Comparison of ENCODE assay signal across 8 cellular contexts in the genomic region with DNA sequence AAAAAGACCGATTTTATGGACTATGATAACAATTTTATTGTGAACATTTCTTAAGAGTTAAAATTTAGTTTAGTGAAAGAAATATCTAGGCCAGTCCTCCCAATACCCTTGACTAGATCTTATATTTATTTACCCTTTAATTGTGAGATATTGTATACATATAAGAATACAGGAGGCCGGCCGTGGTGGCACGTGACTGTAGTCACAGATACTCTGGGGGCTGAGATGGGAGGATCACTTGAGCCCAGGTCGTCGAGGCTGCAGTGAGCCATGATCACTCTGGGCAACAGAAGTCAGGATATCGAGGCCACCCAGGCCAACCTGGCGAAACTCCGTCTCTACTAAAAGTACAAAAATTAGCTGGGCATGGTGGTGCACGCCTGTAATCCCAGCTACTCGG. TPM values are rescaled to one million over a fixed set of nuclear protein-coding genes. Genes with fewer than 3 reads are reported as not detected.
A peak's percentile ranks its signal among the peaks of the same experiment; 100 is the strongest.
DNase-seq lines count a peak whose midpoint lies in the region; ATAC-seq and TF ChIP-seq lines count a peak whose summit lies in the region.

No MANE protein-coding gene starts in this region.

- CTCF ChIA-PET in CD4-positive, alpha-beta memory T cell (lab: Charles Lee; ENCODE audit: partially characterized antibody) = interaction anchor here (1.5 kb wide), 1 partner anchor 139 kb away, joined by 3 read pairs; the partner anchor contains the start of gene VPS18

- H3K9me3 ChIP-seq in CD4-positive, alpha-beta memory T cell (ENCODE audit: control insufficient read depth in 1 of 2, low read length in 2 of 2) = no peaks in the 10 kb centered on the region
- no peaks in the 10 kb centered on the region for H3K9me3 ChIP-seq in Loucy (ENCODE audit: insufficient read depth, low read depth, low read length)
- H3K9me3 ChIP-seq in breast epithelium = no peaks in the 10 kb centered on the region
- H3K9me3 ChIP-seq in neural cell (ENCODE audit: low read length) = no peaks in the 10 kb centered on the region

- H3K27ac ChIP-seq in CD4-positive, alpha-beta memory T cell (ENCODE audit: low read depth, low read length) = peak overlapping the region; percentile 85
- H3K27ac ChIP-seq in breast epithelium = peak overlapping the region; percentile 92 to 93
- H3K27ac ChIP-seq in neural cell (ENCODE audit: low read length) = no peak overlapping the region

- peaks cover 17 to 27% of the 10 kb centered on the region in 2 donors for H3K36me3 Mint-ChIP-seq in CD4-positive, alpha-beta memory T cell

- H3K9ac ChIP-seq in Loucy (ENCODE audit: low read depth, low read length, poor library complexity, severe bottlenecking) (peak overlapping the region; percentile 96), neural cell (ENCODE audit: low read length) (peak overlapping the region; percentile 81)

- no peak for TF ChIP-seq EP300 in neural cell (conservative IDR thresholded peaks at IDR 0.05; ENCODE audit: poor library complexity, severe bottlenecking)

- peaks cover 3% of the 10 kb centered on the region for H4K20me1 ChIP-seq in Loucy (ENCODE audit: insufficient read depth, low read length, poor library complexity, severe bottlenecking)
- no peaks in the 10 kb centered on the region for H4K20me1 ChIP-seq in neural cell (ENCODE audit: insufficient read depth)

- H3K4me3 ChIP-seq in CD4-positive, alpha-beta memory T cell (ENCODE audit: low read length in 2 of 2) = peak overlapping the region; percentile 65 to 96
- peak overlapping the region; percentile 98 for H3K4me3 ChIP-seq in Loucy (ENCODE audit: low read length, poor library complexity, severe bottlenecking)
- H3K4me3 ChIP-seq in breast epithelium = peak overlapping the region; percentile 77 to 87 (median 84)
- H3K4me3 ChIP-seq in neural cell (ENCODE audit: low read length) = peak overlapping the region; percentile 76

- H3K9me2 ChIP-seq in Loucy (replicated peaks; ENCODE audit: low read depth, low read length) = no peaks in the 10 kb centered on the region
- H3K9me2 ChIP-seq in neural cell (ENCODE audit: insufficient read depth, low read length) = no peaks in the 10 kb centered on the region

- no peak for TF ChIP-seq CTCF in Loucy (conservative IDR thresholded peaks at IDR 0.05; ENCODE audit: low read length)
- no peak for TF ChIP-seq CTCF in breast epithelium (IDR thresholded peaks at IDR 0.05)
- no peak for TF ChIP-seq CTCF in neural cell (IDR thresholded peaks at IDR 0.05; ENCODE audit: poor library complexity, severe bottlenecking)
- TF ChIP-seq CTCF in GM10266 (IDR thresholded peaks at IDR 0.05; ENCODE audit: control insufficient read depth, insufficient read depth, low read depth, missing control alignments) = no peak

- H3K4me2 ChIP-seq in Loucy (ENCODE audit: low read depth, low read length, poor library complexity, severe bottlenecking) (peak overlapping the region; percentile 79), neural cell (ENCODE audit: low read length) (no peak overlapping the region)

- H3K79me2 ChIP-seq in Loucy (ENCODE audit: insufficient read depth, low read length) (peaks cover 36% of the 10 kb centered on the region), neural cell (replicated peaks; ENCODE audit: insufficient read depth, low read length) (peaks cover 12% of the 10 kb centered on the region)

- DNase-seq in CD4-positive, alpha-beta memory T cell = no peak
- DNase-seq in breast epithelium (ENCODE audit: low spot score in 2 of 2) (no peak), GM10266 (ENCODE audit: extremely low spot score) (no peak), NCI-H2107 treated with DMSO at 0.1 percent for 48 hours (lab: John Stamatoyannopoulos, UW; ENCODE audit: unreplicated experiment) (no peak)

- peak overlapping the region; percentile 91 to 99 (median 94) for H3K4me3 Mint-ChIP-seq in CD4-positive, alpha-beta memory T cell

- no peaks in the 10 kb centered on the region for H3K27me3 Mint-ChIP-seq in CD4-positive, alpha-beta memory T cell

- peaks cover 16% of the 10 kb centered on the region for H3K36me3 ChIP-seq in CD4-positive, alpha-beta memory T cell (ENCODE audit: insufficient read depth, low read length)
- H3K36me3 ChIP-seq in Loucy (ENCODE audit: insufficient read depth, low read length) = peaks cover 5% of the 10 kb centered on the region; the same call in 1 of the 2 replicates
- H3K36me3 ChIP-seq in breast epithelium = no peaks in the 10 kb centered on the region
- no peaks in the 10 kb centered on the region for H3K36me3 ChIP-seq in neural cell (ENCODE audit: insufficient read depth, low read length)

- H3K4me1 Mint-ChIP-seq in CD4-positive, alpha-beta memory T cell = peaks cover 11 to 40% (median 26%) of the 10 kb centered on the region in 4 donors

- H3K27me3 ChIP-seq in CD4-positive, alpha-beta memory T cell (ENCODE audit: insufficient read depth, low read length) = no peaks in the 10 kb centered on the region
- no peaks in the 10 kb centered on the region for H3K27me3 ChIP-seq in Loucy (ENCODE audit: insufficient read depth, low read length, poor library complexity, severe bottlenecking)
- H3K27me3 ChIP-seq in breast epithelium = no peaks in the 10 kb centered on the region
- H3K27me3 ChIP-seq in neural cell (ENCODE audit: insufficient read depth, low read depth, low read length) = no peaks in the 10 kb centered on the region

- TF ChIP-seq RAD21 in neural cell (conservative IDR thresholded peaks at IDR 0.05) = no peak

- POLR2A ChIA-PET in CD4-positive, alpha-beta memory T cell (lab: Charles Lee; ENCODE audit: partially characterized antibody) = interaction anchor here (1.2 to 2.6 kb wide), 3 partner anchors 9 to 163 kb away, joined by 3 to 8 read pairs (median 4); partner anchors contain the start of gene RAD51

- TF ChIP-seq POLR2A in breast epithelium (IDR thresholded peaks at IDR 0.05) = no peak

- H3F3A ChIP-seq in Loucy (ENCODE audit: low read depth) = peaks cover 6% of the 10 kb centered on the region; the same call in 1 of the 2 replicates
- H3F3A ChIP-seq in neural cell (ENCODE audit: insufficient read depth, low read length, poor library complexity, severe bottlenecking) = no peaks in the 10 kb centered on the region

- peaks cover 31% of the 10 kb centered on the region for H3K4me1 ChIP-seq in CD4-positive, alpha-beta memory T cell (ENCODE audit: insufficient read depth, low read length)
- H3K4me1 ChIP-seq in Loucy (ENCODE audit: insufficient read depth, low read length, poor library complexity, severe bottlenecking) (peaks cover 36% of the 10 kb centered on the region), breast epithelium (no peaks in the 10 kb centered on the region)

- intact Hi-C loops in CD4-positive, alpha-beta memory T cell (cut with micrococcal nuclease) = loop anchor here (1.0 to 10.0 kb wide), 6 partner anchors 7 to 161 kb away; partner anchors contain the start of genes DNAJC17, KNL1, RAD51 and VPS18
- intact Hi-C loops in breast epithelium (cut with DNase I; ENCODE audit: low total_unique reads) = no loop called here

- ATAC-seq in HG03159 (IDR thresholded peaks at IDR 0.05; ENCODE audit: unreplicated experiment) = no peak
- ATAC-seq in GM19395 (IDR thresholded peaks at IDR 0.05; ENCODE audit: unreplicated experiment) = no peak

- H3K9me3 Mint-ChIP-seq in CD4-positive, alpha-beta memory T cell = no peaks in the 10 kb centered on the region

- H3K27ac Mint-ChIP-seq in CD4-positive, alpha-beta memory T cell = peak overlapping the region; percentile 82 to 98 (median 95)

- H2AFZ ChIP-seq in Loucy (ENCODE audit: low read length) (peak overlapping the region; percentile 70), neural cell (ENCODE audit: low read depth, low read length) (peak overlapping the region; percentile 22)

TF ChIP-seq in neural cell, 6 proteins besides CTCF, POLR2A, EP300 and RAD21 (continues in another document):
- TF ChIP-seq POLR2AphosphoS5 (IDR thresholded peaks at IDR 0.05) (no peak), EZH2 (IDR thresholded peaks at IDR 0.05; ENCODE audit: borderline replicate concordance, insufficient read depth, low read length, poor library complexity, severe bottlenecking) (no peak), TAF1 (IDR thresholded peaks at IDR 0.05; ENCODE audit: low read depth) (no peak), MXI1 (conservative IDR thresholded peaks at IDR 0.05; ENCODE audit: poor library complexity, severe bottlenecking) (no peak)

RNA-seq across cellular contexts. Expression of gene RMDN3, which starts 0.8 kb away (rescaled TPM):
- total RNA-seq in CD4-positive, alpha-beta memory T cell = 10 to 100 TPM; 24.5 to 26.7 TPM
- 10 to 100 TPM; 28.9 to 35.9 TPM for polyA plus RNA-seq in CD4-positive, alpha-beta memory T cell
- total RNA-seq in breast epithelium = 10 to 100 TPM; 31.5 to 35.4 (median 34.4) TPM
- polyA plus RNA-seq in neural cell = 24.7 and 25.3 TPM in 2 replicates
- polyA minus RNA-seq in neural cell = 22.5 and 27.0 TPM in 2 replicates

RNA-seq across cellular contexts. Expression of gene GCHFR, which starts 8.0 kb away (rescaled TPM):
- total RNA-seq in CD4-positive, alpha-beta memory T cell = 10 to 100 TPM; 21.2 to 24.1 TPM
- 100 to 1,000 TPM in 1 of 2 donors, 10 to 100 TPM in 1; 74.8 to 115 TPM for polyA plus RNA-seq in CD4-positive, alpha-beta memory T cell
- total RNA-seq in breast epithelium = 100 to 1,000 TPM in 1 of 3 donors, 10 to 100 TPM in 2; 56.0 to 100 (median 61.9) TPM
- polyA plus RNA-seq in neural cell = 7.2 and 17.3 TPM in 2 replicates
- polyA minus RNA-seq in neural cell = 1.7 and 2.0 TPM in 2 replicates

RNA-seq across cellular contexts. Expression of gene C15orf62, which starts 14.0 kb away (rescaled TPM):
- 1 to 10 TPM; 3.5 TPM for total RNA-seq in CD4-positive, alpha-beta memory T cell
- under 1 TPM; 0.24 to 0.29 TPM for polyA plus RNA-seq in CD4-positive, alpha-beta memory T cell
- total RNA-seq in breast epithelium = 1 to 10 TPM in 2 of 3 donors, under 1 TPM in 1; 0.48 to 4.7 (median 2.0) TPM
- polyA plus RNA-seq in neural cell = not detected in 2 replicates
- not detected in 2 replicates for polyA minus RNA-seq in neural cell

RNA-seq across cellular contexts. Expression of gene ZFYVE19, which starts 51.1 kb away (rescaled TPM):
- 10 to 100 TPM; 34.1 to 35.0 TPM for total RNA-seq in CD4-positive, alpha-beta memory T cell
- 10 to 100 TPM; 10.4 to 20.4 TPM for polyA plus RNA-seq in CD4-positive, alpha-beta memory T cell
- total RNA-seq in breast epithelium = 10 to 100 TPM; 19.4 to 58.8 (median 44.6) TPM
- 48.2 and 63.7 TPM in 2 replicates for polyA plus RNA-seq in neural cell
- 19.0 and 25.3 TPM in 2 replicates for polyA minus RNA-seq in neural cell

RNA-seq across cellular contexts. Expression of gene DNAJC17, which starts 51.5 kb away (rescaled TPM):
- 10 to 100 TPM; 40.5 to 43.9 TPM for total RNA-seq in CD4-positive, alpha-beta memory T cell
- 10 to 100 TPM; 24.3 to 31.5 TPM for polyA plus RNA-seq in CD4-positive, alpha-beta memory T cell
- total RNA-seq in breast epithelium = 10 to 100 TPM; 18.4 to 55.8 (median 24.3) TPM
- 68.5 and 79.6 TPM in 2 replicates for polyA plus RNA-seq in neural cell
- polyA minus RNA-seq in neural cell = 23.6 and 37.9 TPM in 2 replicates
